ENCODE assay signal across 17 cellular contexts in the genomic region with DNA sequence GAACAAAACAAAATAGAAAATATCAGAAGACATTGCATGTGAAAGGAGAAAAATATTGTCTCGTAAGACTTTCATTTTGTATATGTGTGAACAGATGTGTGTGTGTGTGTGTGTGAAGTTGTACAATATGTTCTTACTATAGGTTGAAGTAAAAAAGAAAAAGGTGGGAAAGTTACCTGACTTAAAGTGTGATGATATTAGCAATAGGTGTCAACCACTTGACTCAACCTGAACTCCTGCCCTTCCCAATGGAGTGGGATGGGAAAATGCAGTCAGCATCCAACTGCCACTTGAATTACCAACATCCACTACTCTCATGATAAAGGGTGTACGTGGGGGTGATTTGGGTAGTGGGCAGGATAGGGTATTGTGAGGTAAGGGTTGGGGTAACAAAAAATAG.
DNase-seq lines count a peak whose midpoint lies in the region; ATAC-seq and TF ChIP-seq lines count a peak whose summit lies in the region.
"Had no signal": no experiment of that assay in that cellular context is flagged by ENCODE, and none has a peak within 500 bp of the region (broad histone marks: within the 10 kb centered on the region; RNA-seq: fewer than 3 reads in every experiment).

No MANE protein-coding gene starts in this region.

- in situ Hi-C loops in HAP-1 (cut with MboI; ENCODE audit: low sequenced_read_pairs) = no loop called here

- POLR2A ChIA-PET in PC-9 (lab: Charles Lee; ENCODE audit: unreplicated experiment) = no interaction called here

- H3K9me2 ChIP-seq in PC-9 (ENCODE audit: insufficient read depth) = no peaks in the 10 kb centered on the region
- H3K9me2 ChIP-seq in hepatocyte (replicated peaks; ENCODE audit: insufficient read depth) = no peaks in the 10 kb centered on the region

- TF ChIP-seq CTCF in cardiac muscle cell (IDR thresholded peaks at IDR 0.05; ENCODE audit: low read depth, low read length) (no peak), DND-41 (IDR thresholded peaks at IDR 0.05; ENCODE audit: borderline replicate concordance, extremely low read depth, low read length, poor library complexity, severe bottlenecking) (no peak), nephron progenitor cell (IDR thresholded peaks at IDR 0.05) (no peak), PC-9 (conservative IDR thresholded peaks at IDR 0.05) (no peak), hepatocyte (IDR thresholded peaks at IDR 0.05; ENCODE audit: poor library complexity) (no peak)

- peak overlapping the region; percentile 12 for H3K4me3 Mint-ChIP-seq in activated naive CD8-positive, alpha-beta T cell treated with anti-CD3 and anti-CD28 coated beads, Interleukin-2, amount 50 U/mL, for 24 hours
- H3K4me3 Mint-ChIP-seq in nephron progenitor cell = no peak overlapping the region
- H3K4me3 Mint-ChIP-seq: CD8-positive, alpha-beta T cell had no signal

- H3K4me2 ChIP-seq in DND-41 (ENCODE audit: insufficient read depth, low read length) (no peak overlapping the region), PC-9 (no peak overlapping the region), hepatocyte (no peak overlapping the region)
- H3K4me2 ChIP-seq: KMS-11 had no signal

- peaks cover 14% of the 10 kb centered on the region; the same call in 1 of the 2 replicates for H3F3A ChIP-seq in PC-9 (ENCODE audit: insufficient read depth, low read depth)

- H3K79me2 ChIP-seq in DND-41 (ENCODE audit: insufficient read depth, low read length) (peaks cover 96% of the 10 kb centered on the region), PC-9 (ENCODE audit: low read depth) (peaks cover 72% of the 10 kb centered on the region), hepatocyte (no peaks in the 10 kb centered on the region)

- H2AFZ ChIP-seq in DND-41 (ENCODE audit: low read depth, low read length) = no peak overlapping the region
- no peak overlapping the region for H2AFZ ChIP-seq in PC-9
- no peak overlapping the region for H2AFZ ChIP-seq in hepatocyte
- H2AFZ ChIP-seq: GM23248 had no signal

- CTCF ChIA-PET in PC-9 (lab: Charles Lee) = no interaction called here

- H3K4me1 Mint-ChIP-seq in activated naive CD8-positive, alpha-beta T cell treated with anti-CD3 and anti-CD28 coated beads, Interleukin-2, amount 50 U/mL, for 24 hours = peaks cover 46% of the 10 kb centered on the region
- peaks cover 22% of the 10 kb centered on the region for H3K4me1 Mint-ChIP-seq in nephron progenitor cell

- H3K27me3 ChIP-seq in cardiac muscle cell (no peaks in the 10 kb centered on the region), DND-41 (ENCODE audit: insufficient read depth, low read length, poor library complexity) (no peaks in the 10 kb centered on the region), PC-9 (ENCODE audit: insufficient read depth, low read depth) (no peaks in the 10 kb centered on the region), HAP-1 (ENCODE audit: low read depth) (no peaks in the 10 kb centered on the region), hepatocyte (no peaks in the 10 kb centered on the region)
- H3K27me3 ChIP-seq: MG63 had no signal

- WGBS in hepatocyte (ENCODE audit: low lambda C conversion rate, missing lambda C conversion rate) = 96% methylated on average over 2 of the region's 2 CpGs

- H3K36me3 Mint-ChIP-seq in activated naive CD8-positive, alpha-beta T cell treated with anti-CD3 and anti-CD28 coated beads, Interleukin-2, amount 50 U/mL, for 24 hours (ENCODE audit: low read depth) = peaks cover 19% of the 10 kb centered on the region
- peaks cover 30% of the 10 kb centered on the region for H3K36me3 Mint-ChIP-seq in nephron progenitor cell (ENCODE audit: low read depth)

- H3K9ac ChIP-seq in DND-41 (ENCODE audit: low read depth, low read length) = no peak overlapping the region
- H3K9ac ChIP-seq: GM23248, KMS-11 had no signal

- no peak for DNase-seq in cardiac muscle cell (ENCODE audit: low read depth in 1 of 2, low spot score in 1 of 2)
- DNase-seq in Right ventricle myocardium inferior (ENCODE audit: missing footprints) = no peak
- DNase-seq in DND-41 = no peak
- DNase-seq in activated naive CD8-positive, alpha-beta T cell treated with anti-CD3 and anti-CD28 coated beads, Interleukin-2, amount 50 U/mL, for 24 hours = no peak
- no peak for DNase-seq in nephron progenitor cell
- DNase-seq in PC-9 = no peak
- no peak for DNase-seq in HAP-1 (ENCODE audit: low spot score in 2 of 2)
- no peak for DNase-seq in hepatocyte (ENCODE audit: low spot score)
- DNase-seq: CD8-positive, alpha-beta T cell; DMS79 treated with DMSO at 0.1 percent for 48 hours; GDM1; GM23248; MG63; NCI-H1092 treated with DMSO at 0.1 percent for 48 hours; NCI-H1694 treated with DMSO at 0.1 percent for 48 hours; NCI-H446 had no signal

- H3K4me1 ChIP-seq in cardiac muscle cell (ENCODE audit: low read depth) = peaks cover 12% of the 10 kb centered on the region
- H3K4me1 ChIP-seq in DND-41 (ENCODE audit: insufficient read depth, low read length) = peaks cover 39% of the 10 kb centered on the region
- no peaks in the 10 kb centered on the region for H3K4me1 ChIP-seq in PC-9 (replicated peaks; ENCODE audit: insufficient read depth)
- no peaks in the 10 kb centered on the region for H3K4me1 ChIP-seq in HAP-1
- no peaks in the 10 kb centered on the region for H3K4me1 ChIP-seq in hepatocyte (ENCODE audit: insufficient read depth)

- H4K20me1 ChIP-seq in DND-41 (ENCODE audit: insufficient read depth, low read length) = peaks cover 62% of the 10 kb centered on the region
- no peaks in the 10 kb centered on the region; the same call in none of the 2 replicates for H4K20me1 ChIP-seq in PC-9 (ENCODE audit: insufficient read depth)
- no peaks in the 10 kb centered on the region for H4K20me1 ChIP-seq in hepatocyte (ENCODE audit: insufficient read depth, poor library complexity, severe bottlenecking)

- no peaks in the 10 kb centered on the region for H3K27me3 Mint-ChIP-seq in activated naive CD8-positive, alpha-beta T cell treated with anti-CD3 and anti-CD28 coated beads, Interleukin-2, amount 50 U/mL, for 24 hours
- H3K27me3 Mint-ChIP-seq in nephron progenitor cell (ENCODE audit: low read depth, poor library complexity) = peaks cover 7% of the 10 kb centered on the region

- H3K9me3 ChIP-seq in cardiac muscle cell (ENCODE audit: low read depth) = no peaks in the 10 kb centered on the region
- peaks cover 17% of the 10 kb centered on the region for H3K9me3 ChIP-seq in DND-41 (ENCODE audit: insufficient read depth, low read length, severe bottlenecking)
- H3K9me3 ChIP-seq in PC-9 (ENCODE audit: insufficient read depth, low read depth) = no peaks in the 10 kb centered on the region
- H3K9me3 ChIP-seq in HAP-1 = no peaks in the 10 kb centered on the region
- H3K9me3 ChIP-seq in hepatocyte (ENCODE audit: low read depth) = no peaks in the 10 kb centered on the region
- H3K9me3 ChIP-seq: MG63 had no signal

- H3K36me3 ChIP-seq in cardiac muscle cell (no peaks in the 10 kb centered on the region), DND-41 (ENCODE audit: insufficient read depth, low read length) (peaks cover 70% of the 10 kb centered on the region), PC-9 (ENCODE audit: low read depth) (peaks cover 26% of the 10 kb centered on the region; the same call in 1 of the 2 replicates), HAP-1 (replicated peaks) (no peaks in the 10 kb centered on the region), hepatocyte (replicated peaks; ENCODE audit: insufficient read depth, low read depth) (no peaks in the 10 kb centered on the region)
- H3K36me3 ChIP-seq: MG63 had no signal

- intact Hi-C loops in Right ventricle myocardium inferior (cut with DNase I) = loop anchor here (10.0 kb wide), 1 partner anchor 183 kb away; a partner anchor contains a TSS
- intact Hi-C loops in PC-9 (cut with micrococcal nuclease; ENCODE audit: unreplicated experiment) = no loop called here

- H3K4me3 ChIP-seq in cardiac muscle cell (no peak overlapping the region), DND-41 (ENCODE audit: low read depth in 1 of 2, low read length in 2 of 2) (no peak overlapping the region), PC-9 (no peak overlapping the region), HAP-1 (no peak overlapping the region), hepatocyte (no peak overlapping the region)
- H3K4me3 ChIP-seq: GM23248, MG63 had no signal

- H3K27ac Mint-ChIP-seq in activated naive CD8-positive, alpha-beta T cell treated with anti-CD3 and anti-CD28 coated beads, Interleukin-2, amount 50 U/mL, for 24 hours = peak overlapping the region; percentile 82
- peak overlapping the region; percentile 9 for H3K27ac Mint-ChIP-seq in nephron progenitor cell
- H3K27ac Mint-ChIP-seq: CD8-positive, alpha-beta T cell had no signal

- H3K9me3 Mint-ChIP-seq in activated naive CD8-positive, alpha-beta T cell treated with anti-CD3 and anti-CD28 coated beads, Interleukin-2, amount 50 U/mL, for 24 hours = peaks cover 13% of the 10 kb centered on the region
- peaks cover 19% of the 10 kb centered on the region for H3K9me3 Mint-ChIP-seq in nephron progenitor cell

- peak overlapping the region; percentile 40 for H3K27ac ChIP-seq in cardiac muscle cell
- H3K27ac ChIP-seq in DND-41 (ENCODE audit: low read length) = 0 out of 2 replicates have a peak overlapping the region, but pooled peaks have one; percentile 42
- H3K27ac ChIP-seq in PC-9 = no peak overlapping the region
- H3K27ac ChIP-seq in hepatocyte = no peak overlapping the region
- H3K27ac ChIP-seq: GM23248, KMS-11 had no signal

- ATAC-seq in Right ventricle myocardium inferior (no peak), DND-41 (ENCODE audit: insufficient read depth, low read depth) (no peak)
- peak; percentile 17 for ATAC-seq in activated naive CD8-positive, alpha-beta T cell treated with anti-CD3 and anti-CD28 coated beads, Interleukin-2, amount 50 U/mL, for 24 hours
- ATAC-seq: CD8-positive, alpha-beta T cell had no signal

- BruUV-seq in PC-9 (replicated peaks; lab: Mats Ljungman, UMichigan) = no TSS peak

Comparison
In these comparisons a context has a peak if more than half of its experiments do, and no peak if none do; other contexts are left out.
1. H3K27ac ChIP-seq: peak in cardiac muscle cell (single experiment) and DND-41 (single experiment); none in PC-9 (single experiment) and hepatocyte (single experiment).